ENCODE assay signal across 13 cellular contexts in the genomic region with DNA sequence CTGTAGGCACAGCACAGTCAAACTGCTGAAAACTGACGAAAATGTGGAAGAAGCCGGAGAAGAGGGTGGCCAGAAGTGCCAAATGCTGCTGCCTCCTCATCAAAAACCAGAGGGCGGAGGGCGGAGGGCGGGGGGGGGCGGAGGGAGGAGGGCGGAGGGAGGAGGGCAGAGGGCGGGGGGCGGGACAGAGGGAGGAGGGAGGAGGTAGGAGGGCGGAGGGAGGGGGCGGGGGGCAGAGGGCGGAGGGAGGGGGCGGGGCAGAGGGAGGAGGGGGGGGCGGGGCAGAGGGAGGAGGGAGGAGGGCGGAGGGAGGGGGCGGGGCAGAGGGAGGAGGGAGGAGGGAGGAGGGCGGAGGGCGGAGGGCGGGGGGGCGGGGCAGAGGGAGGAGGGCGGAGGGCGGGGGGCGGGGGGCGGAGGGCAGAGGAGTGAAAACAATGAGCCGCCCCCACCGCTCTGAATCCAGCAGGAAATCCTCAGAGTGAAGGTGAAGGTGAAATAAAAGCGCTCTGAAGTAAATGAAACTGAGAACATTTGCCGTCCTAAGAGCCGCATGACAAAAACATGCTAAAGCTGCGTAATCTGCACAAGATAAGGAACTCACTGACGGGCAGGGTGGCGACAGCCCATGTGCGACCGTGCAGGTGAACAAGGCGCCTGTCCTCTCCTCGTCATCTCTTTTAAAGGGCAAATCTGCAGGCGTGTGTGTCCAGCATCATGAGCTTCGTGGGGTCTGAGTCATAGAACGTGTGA. TPM values are rescaled to one million over a fixed set of nuclear protein-coding genes. Genes with fewer than 3 reads are reported as not detected.
DNase-seq lines count a peak whose midpoint lies in the region; ATAC-seq and TF ChIP-seq lines count a peak whose summit lies in the region.
"Had no signal": no experiment of that assay in that cellular context is flagged by ENCODE, and none has a peak within 500 bp of the region (broad histone marks: within the 10 kb centered on the region; RNA-seq: fewer than 3 reads in every experiment).

No MANE protein-coding gene starts in this region.

- H3K27ac ChIP-seq in lower lobe of right lung: no peak overlapping the region
- H3K27ac ChIP-seq: SJSA1, tibial nerve had no signal

- no peaks in the 10 kb centered on the region for H3K36me3 ChIP-seq in lower lobe of right lung
- H3K36me3 ChIP-seq: SJSA1 had no signal

- H3K4me1 ChIP-seq in lower lobe of right lung: peaks cover 6% of the 10 kb centered on the region
- H3K4me1 ChIP-seq: SJSA1 had no signal

- peak overlapping the region; percentile 67 for H3K27ac Mint-ChIP-seq in activated T-helper 17 cell treated with anti-CD3 and anti-CD28 coated beads, Interleukin-2, amount 50 U/mL, for 72 hours
- H3K27ac Mint-ChIP-seq in stimulated activated naive CD8-positive, alpha-beta T cell treated with anti-CD3 and anti-CD28 coated beads, Interleukin-15, amount 100 ng/mL, for 72 hours: no peak overlapping the region

- H3K36me3 Mint-ChIP-seq in activated T-helper 17 cell treated with anti-CD3 and anti-CD28 coated beads, Interleukin-2, amount 50 U/mL, for 72 hours (ENCODE audit: low read depth): no peaks in the 10 kb centered on the region

- peaks cover 8% of the 10 kb centered on the region for H3K9me3 ChIP-seq in lower lobe of right lung

- peaks cover 12% of the 10 kb centered on the region for H3K4me1 Mint-ChIP-seq in activated T-helper 17 cell treated with anti-CD3 and anti-CD28 coated beads, Interleukin-2, amount 50 U/mL, for 72 hours
- H3K4me1 Mint-ChIP-seq in stimulated activated naive CD8-positive, alpha-beta T cell treated with anti-CD3 and anti-CD28 coated beads, Interleukin-15, amount 100 ng/mL, for 72 hours: peaks cover 37% of the 10 kb centered on the region

- no peak overlapping the region for H3K4me3 ChIP-seq in lower lobe of right lung
- H3K4me3 ChIP-seq: SJSA1, tibial nerve had no signal

- ATAC-seq in activated T-helper 17 cell treated with anti-CD3 and anti-CD28 coated beads, Interleukin-2, amount 50 U/mL, for 72 hours (replicated peaks): peak; percentile 87
- ATAC-seq in stimulated activated naive CD8-positive, alpha-beta T cell treated with anti-CD3 and anti-CD28 coated beads, Interleukin-15, amount 100 ng/mL, for 72 hours: peak; percentile 88
- ATAC-seq in lower lobe of right lung: no peak

- H3K27me3 ChIP-seq in lower lobe of right lung (ENCODE audit: low read depth): peaks cover 46% of the 10 kb centered on the region

- peak; percentile 23 for DNase-seq in stimulated activated CD4-positive, alpha-beta T cell treated with anti-CD3 and anti-CD28 coated beads, Interleukin-12 subunit alpha, Interleukin-12 subunit beta, amount 100 ng/mL, for 4 hours
- no peak for DNase-seq in stimulated activated CD4-positive, alpha-beta T cell treated with anti-CD3 and anti-CD28 coated beads, Interleukin-2, amount 100 ng/mL, for 24 hours
- DNase-seq in iPS-NIHi11 (ENCODE audit: low spot score) (peak; percentile 73), NCI-H524 treated with DMSO at 0.1 percent for 48 hours (lab: John Stamatoyannopoulos, UW) (no peak), lower lobe of right lung (no peak), NCI-H187 treated with DMSO at 0.1 percent for 48 hours (lab: John Stamatoyannopoulos, UW) (no peak)
- peak in 1 of 2 donors; percentile 63 for DNase-seq in stimulated activated naive CD8-positive, alpha-beta T cell treated with anti-CD3 and anti-CD28 coated beads, Interleukin-15, amount 100 ng/mL, for 72 hours
- DNase-seq: NCI-H510A had no signal

- H3K9me3 Mint-ChIP-seq in activated T-helper 17 cell treated with anti-CD3 and anti-CD28 coated beads, Interleukin-2, amount 50 U/mL, for 72 hours: peaks cover 10% of the 10 kb centered on the region
- peaks cover 12 to 34% of the 10 kb centered on the region in 2 donors for H3K9me3 Mint-ChIP-seq in stimulated activated naive CD8-positive, alpha-beta T cell treated with anti-CD3 and anti-CD28 coated beads, Interleukin-15, amount 100 ng/mL, for 72 hours

- H3K27me3 Mint-ChIP-seq in activated T-helper 17 cell treated with anti-CD3 and anti-CD28 coated beads, Interleukin-2, amount 50 U/mL, for 72 hours: peaks cover 9% of the 10 kb centered on the region
- H3K27me3 Mint-ChIP-seq in stimulated activated naive CD8-positive, alpha-beta T cell treated with anti-CD3 and anti-CD28 coated beads, Interleukin-15, amount 100 ng/mL, for 72 hours: peaks cover 50% of the 10 kb centered on the region

- intact Hi-C loops in lower lobe of right lung (cut with DNase I): no loop called here

- peak overlapping the region; percentile 57 for H3K4me3 Mint-ChIP-seq in activated T-helper 17 cell treated with anti-CD3 and anti-CD28 coated beads, Interleukin-2, amount 50 U/mL, for 72 hours
- H3K4me3 Mint-ChIP-seq in stimulated activated naive CD8-positive, alpha-beta T cell treated with anti-CD3 and anti-CD28 coated beads, Interleukin-15, amount 100 ng/mL, for 72 hours: peak overlapping the region; percentile 37 to 51

- no peak for TF ChIP-seq CTCF in lower lobe of right lung (IDR thresholded peaks at IDR 0.05)

RNA-seq across cellular contexts. Expression of gene CBFA2T3, which starts 22.6 kb away (rescaled TPM):
- total RNA-seq in activated T-helper 17 cell treated with anti-CD3 and anti-CD28 coated beads, Interleukin-2, amount 50 U/mL, for 72 hours: under 1 TPM in 1 of 2 donors, not detected in 1; 0.19 TPM
- 14.3 TPM for total RNA-seq in lower lobe of right lung
- total RNA-seq: activated CD8-positive, alpha-beta memory T cell treated with anti-CD3 and anti-CD28 coated beads for 36 hours; fibroblast of villous mesenchyme; SJSA1 had no signal

Comparison
In these comparisons a context has a peak if more than half of its experiments do, and no peak if none do; other contexts are left out.
1. DNase-seq: peak in stimulated activated CD4-positive, alpha-beta T cell treated with anti-CD3 and anti-CD28 coated beads, Interleukin-12 subunit alpha, Interleukin-12 subunit beta, amount 100 ng/mL, for 4 hours (single experiment) and iPS-NIHi11 (single experiment); none in stimulated activated CD4-positive, alpha-beta T cell treated with anti-CD3 and anti-CD28 coated beads, Interleukin-2, amount 100 ng/mL, for 24 hours (0 of 2), NCI-H524 treated with DMSO at 0.1 percent for 48 hours (single experiment), lower lobe of right lung (single experiment) and NCI-H187 treated with DMSO at 0.1 percent for 48 hours (single experiment).
2. ATAC-seq: peak in activated T-helper 17 cell treated with anti-CD3 and anti-CD28 coated beads, Interleukin-2, amount 50 U/mL, for 72 hours (single experiment) and stimulated activated naive CD8-positive, alpha-beta T cell treated with anti-CD3 and anti-CD28 coated beads, Interleukin-15, amount 100 ng/mL, for 72 hours (single experiment); none in lower lobe of right lung (0 of 2).
3. RNA of gene CBFA2T3, which starts 22.6 kb away (total RNA-seq): 14.3 TPM in lower lobe of right lung (single experiment); 0.19 TPM in activated T-helper 17 cell treated with anti-CD3 and anti-CD28 coated beads, Interleukin-2, amount 50 U/mL, for 72 hours; every median in the first group is over 10 times any median in the second.